ENCODE assay signal across 12 cellular contexts in the genomic region with DNA sequence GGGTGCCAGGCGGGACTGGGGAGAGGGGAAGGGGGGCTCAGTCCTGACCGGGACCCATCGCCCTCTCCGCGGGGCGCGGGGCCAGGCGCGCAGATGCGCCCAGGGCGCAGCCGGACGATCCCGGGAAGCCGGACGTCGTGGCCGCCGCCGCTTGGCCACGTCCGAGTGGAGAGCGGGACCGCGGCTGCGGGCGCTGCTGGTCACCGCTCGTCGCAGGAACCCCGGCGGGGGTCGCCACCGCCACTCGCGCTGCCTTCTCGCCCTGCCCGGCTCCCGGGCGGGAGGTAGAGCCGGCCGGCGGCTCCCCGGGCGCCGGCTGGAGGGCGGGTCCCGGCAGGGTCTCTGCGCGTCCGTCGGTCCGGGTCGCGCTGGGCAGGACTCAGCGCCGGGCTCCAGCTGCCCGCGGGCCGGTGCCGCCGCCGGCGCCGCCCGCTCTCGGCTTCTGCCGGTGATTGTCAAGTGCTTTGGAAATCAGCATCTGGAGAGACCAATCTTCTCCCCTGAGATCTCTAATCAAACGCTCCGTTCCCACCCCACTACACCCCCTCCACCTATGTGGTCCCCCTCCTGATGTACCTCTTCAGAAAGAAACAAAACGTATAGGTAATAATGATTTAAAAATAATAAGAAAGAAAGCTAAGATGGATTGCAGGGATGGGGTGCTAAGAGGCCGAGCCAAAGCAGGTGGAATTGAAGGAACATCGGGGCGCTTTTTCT.
A peak's percentile ranks its signal among the peaks of the same experiment; 100 is the strongest.
DNase-seq lines count a peak whose midpoint lies in the region; ATAC-seq, FAIRE-seq and TF ChIP-seq lines count a peak whose summit lies in the region.
"Had no signal": no experiment of that assay in that cellular context is flagged by ENCODE, and none has a peak within 500 bp of the region (broad histone marks: within the 10 kb centered on the region; RNA-seq: fewer than 3 reads in every experiment).

No MANE protein-coding gene starts in this region.

- no peak for TF ChIP-seq EP300 in A549 (IDR thresholded peaks at IDR 0.05)

- TF ChIP-seq POLR2A in A549 (IDR thresholded peaks at IDR 0.05; ENCODE audit: low read length) (no peak), endothelial cell of umbilical vein (IDR thresholded peaks at IDR 0.05; ENCODE audit: low read depth, low read length) (no peak)

- WGBS in A549 (ENCODE audit: missing lambda C conversion rate), result 1% methylated on average over 6 of the region's 74 CpGs

- POLR2A ChIA-PET in A549 (lab: Yijun Ruan, JAX) (no interaction called here), HEK293 (lab: Yijun Ruan, JAX) (no interaction called here), endothelial cell of umbilical vein (lab: Charles Lee) (no interaction called here)

- H3K9me3 Mint-ChIP-seq in nephron, result peaks cover 2% of the 10 kb centered on the region
- H3K9me3 Mint-ChIP-seq: activated CD4-positive, alpha-beta memory T cell treated with anti-CD3 and anti-CD28 coated beads, Interleukin-2, amount 10 ng/mL, durations not matched to agents 7 days and 5 days had no signal

- TF ChIP-seq CTCF in A549 (IDR thresholded peaks at IDR 0.05) (no peak), HEK293 (tag by site-specific recombination; IDR thresholded peaks at IDR 0.05) (no peak), endothelial cell of umbilical vein (IDR thresholded peaks at IDR 0.05; ENCODE audit: extremely low read depth in 1 of 2, insufficient read depth in 1 of 2, low read depth in 1 of 2, low read length in 2 of 2) (no peak), nephron (IDR thresholded peaks at IDR 0.05; ENCODE audit: unreplicated experiment in 3 of 3) (no peak), kidney (IDR thresholded peaks at IDR 0.05; ENCODE audit: borderline replicate concordance, extremely low read depth, insufficient read depth) (no peak)

- ATAC-seq in A549, result peak; percentile 21 to 48; a peak in 3 of 6 replicates
- no peak for ATAC-seq in GM21515 (IDR thresholded peaks at IDR 0.05; ENCODE audit: unreplicated experiment)

- no peaks in the 10 kb centered on the region for H3K9me1 ChIP-seq in endothelial cell of umbilical vein (replicated peaks; ENCODE audit: control insufficient read depth, extremely low read depth, insufficient read depth, low read length)

- H3K4me1 ChIP-seq in A549, result peaks cover 7% of the 10 kb centered on the region; the same call in 1 of the 3 replicates
- H3K4me1 ChIP-seq in HEK293 (ENCODE audit: control insufficient read depth, insufficient read depth, low read length), result no peaks in the 10 kb centered on the region
- H3K4me1 ChIP-seq in endothelial cell of umbilical vein (ENCODE audit: control insufficient read depth, extremely low read depth, insufficient read depth, low read length), result no peaks in the 10 kb centered on the region
- no peaks in the 10 kb centered on the region for H3K4me1 ChIP-seq in effector memory CD4-positive, alpha-beta T cell (ENCODE audit: control insufficient read depth, insufficient read depth, low read length, poor library complexity, severe bottlenecking)
- no peaks in the 10 kb centered on the region for H3K4me1 ChIP-seq in kidney (ENCODE audit: control insufficient read depth in 1 of 2, insufficient read depth in 1 of 2, low read depth in 1 of 2, low read length in 2 of 2)

- H3K9ac ChIP-seq in endothelial cell of umbilical vein (replicated peaks; ENCODE audit: extremely low read depth, insufficient read depth, low read length), result no peak overlapping the region
- H3K9ac ChIP-seq in kidney (ENCODE audit: low read length in 2 of 2), result no peak overlapping the region

- no peaks in the 10 kb centered on the region for H3K36me3 Mint-ChIP-seq in nephron (ENCODE audit: low read depth)
- H3K36me3 Mint-ChIP-seq: CD8-positive, alpha-beta memory T cell had no signal

- H3K4me3 ChIP-seq in A549 (peak overlapping the region; percentile 40), HEK293 (ENCODE audit: low read depth, low read length) (peak overlapping the region; percentile 39), endothelial cell of umbilical vein (replicated peaks in 1 of 3; ENCODE audit: insufficient read depth in 1 of 3, low read depth in 1 of 3, low read length in 3 of 3) (peak overlapping the region in 1 of 3 experiments; percentile 2), kidney (ENCODE audit: low read length in 2 of 2) (no peak overlapping the region)
- H3K4me3 ChIP-seq in effector memory CD4-positive, alpha-beta T cell (ENCODE audit: insufficient read depth, low read depth, low read length, poor library complexity, severe bottlenecking), result no peak overlapping the region

- no peak for FAIRE-seq in A549 (lab: Jason Lieb, UNC)
- FAIRE-seq in endothelial cell of umbilical vein (lab: Jason Lieb, UNC), result no peak
- FAIRE-seq in kidney (lab: Jason Lieb, UNC), result no peak

- H3K79me2 ChIP-seq in endothelial cell of umbilical vein (ENCODE audit: control insufficient read depth, insufficient read depth, low read length), result no peaks in the 10 kb centered on the region

- H3K27ac Mint-ChIP-seq in nephron, result no peak overlapping the region
- H3K27ac Mint-ChIP-seq: activated CD4-positive, alpha-beta memory T cell treated with anti-CD3 and anti-CD28 coated beads, Interleukin-2, amount 10 ng/mL, durations not matched to agents 7 days and 5 days; CD8-positive, alpha-beta memory T cell had no signal

- peak overlapping the region; percentile 78 for H3K4me2 ChIP-seq in A549
- H3K4me2 ChIP-seq in endothelial cell of umbilical vein (ENCODE audit: insufficient read depth, low read length), result no peak overlapping the region

- H3K27me3 ChIP-seq in endothelial cell of umbilical vein (ENCODE audit: control insufficient read depth in 2 of 2, insufficient read depth in 2 of 2, low read length in 2 of 2), result peaks cover 33 to 64% of the 10 kb centered on the region in 2 experiments
- peaks cover 22% of the 10 kb centered on the region for H3K27me3 ChIP-seq in effector memory CD4-positive, alpha-beta T cell (replicated peaks; ENCODE audit: control insufficient read depth, insufficient read depth, low read length, poor library complexity, severe bottlenecking)

- no peaks in the 10 kb centered on the region for H3K9me3 ChIP-seq in A549
- H3K9me3 ChIP-seq in HEK293 (ENCODE audit: control insufficient read depth, insufficient read depth, low read depth, low read length), result no peaks in the 10 kb centered on the region
- no peaks in the 10 kb centered on the region for H3K9me3 ChIP-seq in endothelial cell of umbilical vein (replicated peaks; ENCODE audit: control insufficient read depth, insufficient read depth, low read length)
- no peaks in the 10 kb centered on the region for H3K9me3 ChIP-seq in effector memory CD4-positive, alpha-beta T cell (ENCODE audit: control insufficient read depth, low read length)
- H3K9me3 ChIP-seq in kidney (ENCODE audit: control insufficient read depth in 1 of 2, low read length in 2 of 2), result no peaks in the 10 kb centered on the region

- H3K36me3 ChIP-seq in HEK293 (ENCODE audit: control insufficient read depth in 2 of 2, insufficient read depth in 1 of 2, low read length in 2 of 2), result no peaks in the 10 kb centered on the region
- H3K36me3 ChIP-seq in endothelial cell of umbilical vein (ENCODE audit: control insufficient read depth in 2 of 2, extremely low read depth in 1 of 2, insufficient read depth in 2 of 2, low read length in 2 of 2), result no peaks in the 10 kb centered on the region
- no peaks in the 10 kb centered on the region for H3K36me3 ChIP-seq in effector memory CD4-positive, alpha-beta T cell (ENCODE audit: control insufficient read depth, insufficient read depth, low read length)
- H3K36me3 ChIP-seq in kidney (ENCODE audit: control insufficient read depth in 1 of 2, insufficient read depth in 2 of 2, low read length in 2 of 2), result no peaks in the 10 kb centered on the region

- DNase-seq in A549 (ENCODE audit: low read depth in 1 of 2, low spot score in 1 of 2) (no peak), endothelial cell of umbilical vein (ENCODE audit: low read depth, low spot score) (no peak), kidney (no peak), dermis blood vessel endothelial cell (no peak)
- no peak for DNase-seq in effector memory CD4-positive, alpha-beta T cell
- DNase-seq: activated CD4-positive, alpha-beta memory T cell treated with anti-CD3 and anti-CD28 coated beads, Interleukin-2, amount 10 ng/mL, durations not matched to agents 7 days and 5 days; CD8-positive, alpha-beta memory T cell; GOT3; NCI-H1694 had no signal

- no peaks in the 10 kb centered on the region for H3K4me1 Mint-ChIP-seq in nephron
- H3K4me1 Mint-ChIP-seq: activated CD4-positive, alpha-beta memory T cell treated with anti-CD3 and anti-CD28 coated beads, Interleukin-2, amount 10 ng/mL, durations not matched to agents 7 days and 5 days had no signal

- peak overlapping the region in 2 of 3 experiments; percentile 34 to 44 for H3K4me3 Mint-ChIP-seq in nephron
- H3K4me3 Mint-ChIP-seq: activated CD4-positive, alpha-beta memory T cell treated with anti-CD3 and anti-CD28 coated beads, Interleukin-2, amount 10 ng/mL, durations not matched to agents 7 days and 5 days had no signal

- no TSS peak for BruUV-seq in endothelial cell of umbilical vein (replicated peaks; lab: Mats Ljungman, UMichigan)

- no peak for TF ChIP-seq RAD21 in A549 (conservative IDR thresholded peaks at IDR 0.05 in 1 of 2, IDR thresholded peaks at IDR 0.05 in 1 of 2)

- H4K20me1 ChIP-seq in endothelial cell of umbilical vein (replicated peaks; ENCODE audit: control insufficient read depth, extremely low read depth, insufficient read depth, low read length), result no peaks in the 10 kb centered on the region

- peaks cover 89% of the 10 kb centered on the region for H3K27me3 Mint-ChIP-seq in nephron (ENCODE audit: low read depth)

- intact Hi-C loops in endothelial cell of umbilical vein (cut with micrococcal nuclease), result loop anchor here (5.0 kb wide), 1 partner anchor 405 kb away; no protein-coding TSS in a partner anchor
- intact Hi-C loops in kidney (cut with DNase I), result no loop called here

- CTCF ChIA-PET in A549 (lab: Yijun Ruan, JAX), result no interaction called here
- CTCF ChIA-PET in HEK293 (lab: Yijun Ruan, JAX), result interaction anchor here (0.5 kb wide), 1 partner anchor 742 kb away, joined by 3 read pairs; no protein-coding TSS in a partner anchor
- CTCF ChIA-PET in endothelial cell of umbilical vein (lab: Charles Lee), result no interaction called here

- no peak overlapping the region for H3K27ac ChIP-seq in A549
- H3K27ac ChIP-seq in HEK293 (ENCODE audit: extremely low read depth, low read depth, low read length), result no peak overlapping the region
- no peak overlapping the region for H3K27ac ChIP-seq in endothelial cell of umbilical vein (ENCODE audit: insufficient read depth, low read depth, low read length)
- H3K27ac ChIP-seq in effector memory CD4-positive, alpha-beta T cell (ENCODE audit: insufficient read depth, low read length, poor library complexity, severe bottlenecking), result no peak overlapping the region
- no peak overlapping the region for H3K27ac ChIP-seq in kidney (ENCODE audit: low read depth in 2 of 2, low read length in 2 of 2)

- dilution Hi-C loops in endothelial cell of umbilical vein (cut with MboI; ENCODE audit: extremely low pct_ligation_motif_present, low sequenced_read_pairs), result no loop called here

- no peak overlapping the region for H2AFZ ChIP-seq in endothelial cell of umbilical vein (ENCODE audit: low read depth, low read length)

TF ChIP-seq in endothelial cell of umbilical vein, 7 proteins besides CTCF, POLR2A, EP300 and RAD21 (continues in another document):
- TF ChIP-seq JUN (IDR thresholded peaks at IDR 0.05; ENCODE audit: borderline replicate concordance, insufficient read depth, insufficient read length, low read depth), result no peak
- TF ChIP-seq EZH2 (IDR thresholded peaks at IDR 0.05; ENCODE audit: borderline replicate concordance, low read depth, low read length, severe bottlenecking), result peak; percentile 65

Comparison
In these comparisons a context has a peak if more than half of its experiments do, and no peak if none do; other contexts are left out.
1. H3K4me3 ChIP-seq: peak in A549 (single experiment) and HEK293 (single experiment); none in effector memory CD4-positive, alpha-beta T cell (single experiment) and kidney (0 of 2).